In the genomic region with DNA sequence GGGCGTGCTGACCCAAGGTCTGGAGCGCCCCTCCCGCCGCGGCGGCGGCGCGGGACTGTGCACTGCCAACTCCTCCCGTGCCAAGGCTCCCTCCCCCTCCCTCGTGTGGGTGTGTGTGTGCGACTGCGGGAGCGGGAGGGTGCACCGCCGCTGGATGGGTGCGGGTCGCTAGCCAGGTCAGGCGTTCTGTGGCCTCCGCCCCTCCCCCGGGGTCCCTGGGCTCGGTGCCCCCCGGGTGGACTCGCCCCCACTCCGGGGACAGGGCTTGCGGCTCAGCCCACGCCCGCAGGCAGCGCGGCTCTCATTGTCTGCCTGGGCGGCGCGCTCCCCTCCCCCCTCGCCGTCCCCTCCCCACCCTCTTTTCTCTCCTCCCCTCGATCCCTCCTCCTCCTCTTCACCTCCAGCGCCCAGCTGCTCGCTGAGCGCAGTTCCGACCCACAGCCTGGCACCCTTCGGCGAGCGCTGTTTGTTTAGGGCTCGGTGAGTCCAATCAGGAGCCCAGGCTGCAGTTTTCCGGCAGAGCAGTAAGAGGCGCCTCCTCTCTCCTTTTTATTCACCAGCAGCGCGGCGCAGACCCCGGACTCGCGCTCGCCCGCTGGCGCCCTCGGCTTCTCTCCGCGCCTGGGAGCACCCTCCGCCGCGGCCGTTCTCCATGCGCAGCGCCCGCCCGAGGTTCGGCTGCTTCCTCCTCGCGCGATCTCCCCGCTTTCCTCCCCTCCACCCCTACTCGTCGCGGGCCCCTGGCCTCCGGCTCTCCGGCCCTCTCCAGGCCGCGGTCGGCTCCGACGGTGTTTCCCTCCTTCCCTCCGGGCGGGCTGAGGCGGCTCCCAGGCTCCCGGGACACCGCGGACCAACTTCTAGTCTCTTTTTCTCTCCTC, we compare ENCODE assay signal across 8 cellular contexts. TPM values are rescaled to one million over a fixed set of nuclear protein-coding genes. Genes with fewer than 3 reads are reported as not detected.
DNase-seq lines count a peak whose midpoint lies in the region; FAIRE-seq and TF ChIP-seq lines count a peak whose summit lies in the region.

A gene (plus strand): TSS at position 579 of the 878 bp plus-strand sequence. CDS start 1,556 bp downstream, outside the sequence.

- no peaks in the 10 kb centered on the region for H3K4me1 ChIP-seq in Karpas-422 (ENCODE audit: low read length)
- peaks cover 0 to 2% of the 10 kb centered on the region in 2 experiments; a peak in 1 of 4 replicates for H3K4me1 ChIP-seq in SK-N-SH (ENCODE audit: control insufficient read depth in 1 of 2, insufficient read depth in 2 of 2, low read depth in 1 of 2, low read length in 1 of 2)

- no peaks in the 10 kb centered on the region for H3K79me2 ChIP-seq in Karpas-422 (ENCODE audit: low read length)
- H3K79me2 ChIP-seq in SK-N-SH (ENCODE audit: insufficient read depth): no peaks in the 10 kb centered on the region

- no peaks in the 10 kb centered on the region for H3K36me3 ChIP-seq in Karpas-422 (ENCODE audit: insufficient read depth, low read length)
- no peaks in the 10 kb centered on the region for H3K36me3 ChIP-seq in SK-N-SH (replicated peaks in 1 of 2; ENCODE audit: control insufficient read depth in 1 of 2, insufficient read depth in 2 of 2, low read length in 1 of 2)
- peaks cover 3% of the 10 kb centered on the region for H3K36me3 ChIP-seq in bronchial epithelial cell (ENCODE audit: control insufficient read depth, insufficient read depth, low read length)

- H2AFZ ChIP-seq in Karpas-422 (ENCODE audit: low read length) (no peak within 1 kb of the TSS), SK-N-SH (ENCODE audit: low read depth) (peak within 1 kb of the TSS; percentile 87)

- no peak within 1 kb of the TSS for H3K9ac ChIP-seq in Karpas-422 (ENCODE audit: low read length)
- H3K9ac ChIP-seq in SK-N-SH: no peak within 1 kb of the TSS

- TF ChIP-seq RAD21 in SK-N-SH (IDR thresholded peaks at IDR 0.05; ENCODE audit: low read length): peak; percentile 28; the same call in 1 of the 2 replicates

- CTCF ChIA-PET in SK-N-SH (lab: Yijun Ruan, JAX): no interaction called here

- no peak within 1 kb of the TSS for H3K4me2 ChIP-seq in Karpas-422 (ENCODE audit: low read depth, low read length, poor library complexity, severe bottlenecking)
- H3K4me2 ChIP-seq in SK-N-SH: peak within 1 kb of the TSS; percentile 97

- no peaks in the 10 kb centered on the region for H3F3A ChIP-seq in SK-N-SH (replicated peaks; ENCODE audit: insufficient read depth)

- no peaks in the 10 kb centered on the region for H4K20me1 ChIP-seq in Karpas-422 (ENCODE audit: insufficient read depth, low read depth, low read length)
- H4K20me1 ChIP-seq in SK-N-SH (ENCODE audit: insufficient read depth): peaks cover 11% of the 10 kb centered on the region; the same call in 1 of the 2 replicates

- 1% methylated on average over 41 of the region's 87 CpGs for WGBS in SK-N-SH (ENCODE audit: low lambda C conversion rate)

- FAIRE-seq in bronchial epithelial cell (lab: Jason Lieb, UNC): no peak

- POLR2A ChIA-PET in SK-N-SH (lab: Yijun Ruan, JAX): no interaction called here

- peak; percentile 21 for DNase-seq in activated naive CD4-positive, alpha-beta T cell treated with Interleukin-2 at 50 U/mL for 16 hours
- DNase-seq in activated naive CD4-positive, alpha-beta T cell treated with anti-CD3 and anti-CD28 coated beads, Interleukin-2, amount 50 U/mL, for 16 hours: no peak
- DNase-seq in Karpas-422 (peak; percentile 44), SK-N-SH (peak; percentile 69), bronchial epithelial cell (ENCODE audit: low read depth) (peak; percentile 84), iris pigment epithelial cell (ENCODE audit: low read depth) (peak; percentile 94), C1 segment of cervical spinal cord (lab: John Stamatoyannopoulos, UW) (no peak)
- peak; percentile 52 for DNase-seq in stimulated activated CD8-positive, alpha-beta memory T cell treated with anti-CD3 and anti-CD28 coated beads, Interleukin-4, amount 100 ng/mL, for 48 hours

- H3K9me2 ChIP-seq in Karpas-422 (replicated peaks; ENCODE audit: insufficient read depth, low read length): no peaks in the 10 kb centered on the region
- H3K9me2 ChIP-seq in SK-N-SH: no peaks in the 10 kb centered on the region

- H3K9me3 ChIP-seq in Karpas-422 (ENCODE audit: low read length) (no peaks in the 10 kb centered on the region), SK-N-SH (no peaks in the 10 kb centered on the region)

- H3K27me3 ChIP-seq in Karpas-422 (ENCODE audit: low read length) (no peaks in the 10 kb centered on the region), SK-N-SH (ENCODE audit: insufficient read depth) (peaks cover 95% of the 10 kb centered on the region), bronchial epithelial cell (ENCODE audit: control insufficient read depth, insufficient read depth, low read length) (peaks cover 25% of the 10 kb centered on the region)

- TF ChIP-seq EP300 in SK-N-SH (IDR thresholded peaks at IDR 0.05; ENCODE audit: borderline replicate concordance in 1 of 2, low read depth in 1 of 2, low read length in 1 of 2): no peak

- TF ChIP-seq CTCF in SK-N-SH (IDR thresholded peaks at IDR 0.05) (peak; percentile 45), bronchial epithelial cell (IDR thresholded peaks at IDR 0.05; ENCODE audit: insufficient read depth, low read length, severe bottlenecking) (peak; percentile 67)

- H3K4me3 ChIP-seq in Karpas-422 (ENCODE audit: low read length) (no peak within 1 kb of the TSS), SK-N-SH (ENCODE audit: low read depth in 2 of 2, low read length in 1 of 2) (peak within 1 kb of the TSS; percentile 45 to 66), bronchial epithelial cell (ENCODE audit: low read depth, low read length) (peak within 1 kb of the TSS; percentile 58)

- no peak within 1 kb of the TSS for H3K27ac ChIP-seq in Karpas-422 (ENCODE audit: low read length)
- no peak within 1 kb of the TSS for H3K27ac ChIP-seq in SK-N-SH (ENCODE audit: low read depth in 2 of 2, low read length in 1 of 2)

TF ChIP-seq in SK-N-SH, 30 proteins besides CTCF, POLR2A, EP300 and RAD21:
- TF ChIP-seq JUND (IDR thresholded peaks at IDR 0.05) (no peak), YY1 (IDR thresholded peaks at IDR 0.05; ENCODE audit: low read depth) (no peak), SMC3 (IDR thresholded peaks at IDR 0.05; ENCODE audit: low read depth, low read length) (0 out of 2 replicates have a peak, but pooled peaks have one; percentile 7)

RNA-seq across cellular contexts. Expression of the gene that starts here (rescaled TPM):
- not detected in 2 replicates for total RNA-seq in Karpas-422 (2014; rRNA removed; shearing (Covaris generic); ENCODE audit: low replicate concordance)
- polyA plus RNA-seq in SK-N-SH (2012; rRNA removed): not detected in 2 replicates
- polyA plus RNA-seq in SK-N-SH (2012; cell fraction: cytosol; rRNA removed): not detected in 2 replicates
- polyA plus RNA-seq in SK-N-SH (2012; cell fraction: nucleus; rRNA removed): not detected in 2 replicates
- 2.9 and 3.1 TPM in 2 replicates for total RNA-seq in bronchial epithelial cell

Comparison
In these comparisons a context has a peak if more than half of its experiments do, and no peak if none do; other contexts are left out.
1. DNase-seq: peak in activated naive CD4-positive, alpha-beta T cell treated with Interleukin-2 at 50 U/mL for 16 hours (single experiment), bronchial epithelial cell (single experiment), iris pigment epithelial cell (single experiment) and stimulated activated CD8-positive, alpha-beta memory T cell treated with anti-CD3 and anti-CD28 coated beads, Interleukin-4, amount 100 ng/mL, for 48 hours (single experiment); none in activated naive CD4-positive, alpha-beta T cell treated with anti-CD3 and anti-CD28 coated beads, Interleukin-2, amount 50 U/mL, for 16 hours (single experiment) and C1 segment of cervical spinal cord (0 of 14).
2. Peak in DNase-seq in Karpas-422; RNA of the gene not detected or under 1 TPM.
3. Peak in DNase-seq, H3K4me3 ChIP-seq and H3K4me2 ChIP-seq in SK-N-SH; RNA of the gene not detected or under 1 TPM.